17 cellular contexts compared by ENCODE assay signal in genomic region chr6:165266236-165267025, GRCh38. TPM values are rescaled to one million over a fixed set of nuclear protein-coding genes. Genes with fewer than 3 reads are reported as not detected.
DNase-seq lines count a peak whose midpoint lies in the region; ATAC-seq, FAIRE-seq and TF ChIP-seq lines count a peak whose summit lies in the region.
"Had no signal": no experiment of that assay in that cellular context is flagged by ENCODE, and none has a peak within 500 bp of the region (broad histone marks: within the 10 kb centered on the region; RNA-seq: fewer than 3 reads in every experiment).

No MANE protein-coding gene starts in this region.

- no peak for FAIRE-seq in astrocyte (lab: Jason Lieb, UNC)
- FAIRE-seq: A549, G401.6, GM12891 had no signal

- H3K36me3 Mint-ChIP-seq in astrocyte (ENCODE audit: low read depth, unreplicated experiment): no peaks in the 10 kb centered on the region
- H3K36me3 Mint-ChIP-seq in nephron (ENCODE audit: low read depth): no peaks in the 10 kb centered on the region
- H3K36me3 Mint-ChIP-seq: CD4-positive, alpha-beta memory T cell had no signal

- TF ChIP-seq POLR2A in breast epithelium (IDR thresholded peaks at IDR 0.05) (no peak), tibial nerve (IDR thresholded peaks at IDR 0.05) (no peak)

- H3K4me2 ChIP-seq in astrocyte (ENCODE audit: low read length): no peak overlapping the region
- H3K4me2 ChIP-seq: A549 had no signal

- DNase-seq in astrocyte (ENCODE audit: low read depth): no peak
- DNase-seq in renal cortical epithelial cell (ENCODE audit: low read depth): peak; percentile 4
- DNase-seq in breast epithelium (ENCODE audit: low spot score in 2 of 2): no peak
- no peak for DNase-seq in tibial nerve (ENCODE audit: low spot score in 2 of 2)
- DNase-seq in stimulated activated naive CD8-positive, alpha-beta T cell treated with anti-CD3 and anti-CD28 coated beads, Interleukin-15, Interleukin-2, amounts not matched to agents 100 U/mL and 50 U/mL, for 24 hours: no peak
- DNase-seq: BE2C; CD4-positive, alpha-beta memory T cell; DMS79; EL; GOT3; H9 had no signal

- no peak overlapping the region for H2AFZ ChIP-seq in astrocyte (ENCODE audit: low read depth, low read length)

- no peaks in the 10 kb centered on the region for H3K4me1 ChIP-seq in astrocyte (ENCODE audit: insufficient read depth, low read length)
- H3K4me1 ChIP-seq in breast epithelium: no peaks in the 10 kb centered on the region
- H3K4me1 ChIP-seq in tibial nerve: no peaks in the 10 kb centered on the region
- H3K4me1 ChIP-seq: A549, BE2C had no signal

- H3K9ac ChIP-seq in astrocyte (ENCODE audit: low read length): no peak overlapping the region

- H3K9me3 Mint-ChIP-seq in astrocyte (ENCODE audit: unreplicated experiment) (peaks cover 8% of the 10 kb centered on the region), nephron (no peaks in the 10 kb centered on the region)

- no peaks in the 10 kb centered on the region for H4K20me1 ChIP-seq in astrocyte (ENCODE audit: insufficient read depth, low read length)

- H3K27me3 Mint-ChIP-seq in astrocyte (ENCODE audit: low read depth, unreplicated experiment) (peaks cover 7% of the 10 kb centered on the region), nephron (ENCODE audit: low read depth) (peaks cover 3% of the 10 kb centered on the region)
- H3K27me3 Mint-ChIP-seq: CD4-positive, alpha-beta memory T cell had no signal

- no peaks in the 10 kb centered on the region for H3K79me2 ChIP-seq in astrocyte (ENCODE audit: insufficient read depth, low read length)

- no peak overlapping the region for H3K27ac ChIP-seq in astrocyte (ENCODE audit: low read depth, low read length)
- H3K27ac ChIP-seq in breast epithelium: no peak overlapping the region
- no peak overlapping the region for H3K27ac ChIP-seq in tibial nerve
- H3K27ac ChIP-seq: A549, C4-2B had no signal

- TF ChIP-seq EP300 in tibial nerve (IDR thresholded peaks at IDR 0.05): no peak

- TF ChIP-seq CTCF in astrocyte (IDR thresholded peaks at IDR 0.05; ENCODE audit: insufficient read depth, low read depth, low read length): no peak
- TF ChIP-seq CTCF in nephron (IDR thresholded peaks at IDR 0.05; ENCODE audit: unreplicated experiment in 3 of 3): no peak
- TF ChIP-seq CTCF in breast epithelium (IDR thresholded peaks at IDR 0.05): no peak
- TF ChIP-seq CTCF in tibial nerve (IDR thresholded peaks at IDR 0.05): no peak

- no peak for ATAC-seq in stimulated activated naive CD8-positive, alpha-beta T cell treated with anti-CD3 and anti-CD28 coated beads, Interleukin-15, Interleukin-2, amounts not matched to agents 100 U/mL and 50 U/mL, for 24 hours
- ATAC-seq: A549 had no signal

- peaks cover 13% of the 10 kb centered on the region for H3K4me1 Mint-ChIP-seq in astrocyte (ENCODE audit: low read depth, unreplicated experiment)
- peaks cover 20% of the 10 kb centered on the region for H3K4me1 Mint-ChIP-seq in nephron
- H3K4me1 Mint-ChIP-seq: CD4-positive, alpha-beta memory T cell; H9 had no signal

- H3K36me3 ChIP-seq in astrocyte (ENCODE audit: insufficient read depth, low read length): no peaks in the 10 kb centered on the region
- no peaks in the 10 kb centered on the region for H3K36me3 ChIP-seq in breast epithelium
- H3K36me3 ChIP-seq in tibial nerve: no peaks in the 10 kb centered on the region
- H3K36me3 ChIP-seq: BE2C had no signal

- intact Hi-C loops in breast epithelium (cut with DNase I; ENCODE audit: low total_unique reads): no loop called here

- no peak overlapping the region for H3K4me3 Mint-ChIP-seq in astrocyte (ENCODE audit: unreplicated experiment)
- peak overlapping the region in 1 of 3 experiments; percentile 9 for H3K4me3 Mint-ChIP-seq in nephron
- H3K4me3 Mint-ChIP-seq: CD4-positive, alpha-beta memory T cell; H9 had no signal

- H3K27me3 ChIP-seq in astrocyte (ENCODE audit: insufficient read depth, low read length) (no peaks in the 10 kb centered on the region), breast epithelium (no peaks in the 10 kb centered on the region), tibial nerve (no peaks in the 10 kb centered on the region)
- H3K27me3 ChIP-seq: BE2C had no signal

- H3K27ac Mint-ChIP-seq in astrocyte (ENCODE audit: unreplicated experiment) (peak overlapping the region; percentile 89), nephron (peak overlapping the region in 2 of 3 experiments; percentile 66 to 78)
- H3K27ac Mint-ChIP-seq: CD4-positive, alpha-beta memory T cell; H9 had no signal

- WGBS in tibial nerve, 2 donors: 73 to 77% methylated on average over 6 of the region's 6 CpGs

- H3K9me3 ChIP-seq in astrocyte (ENCODE audit: insufficient read depth, low read depth, low read length): no peaks in the 10 kb centered on the region
- no peaks in the 10 kb centered on the region for H3K9me3 ChIP-seq in breast epithelium
- H3K9me3 ChIP-seq in tibial nerve: no peaks in the 10 kb centered on the region
- H3K9me3 ChIP-seq: A549, BE2C had no signal

- H3K4me3 ChIP-seq in astrocyte (ENCODE audit: insufficient read depth, low read depth, low read length) (no peak overlapping the region), breast epithelium (no peak overlapping the region), tibial nerve (no peak overlapping the region)
- H3K4me3 ChIP-seq: A549 had no signal

RNA-seq across cellular contexts. Expression of gene C6orf118, which starts 43.0 kb away (rescaled TPM):
- total RNA-seq in astrocyte: not detected in 2 replicates
- 0.10 TPM in 1 of 2 replicates, not detected in the other for total RNA-seq in renal cortical epithelial cell
- total RNA-seq in breast epithelium: not detected
- total RNA-seq in tibial nerve: not detected
- total RNA-seq: CD4-positive, alpha-beta memory T cell; H9; HT-29 had no signal
